ENCODE assay signal across 2 cellular contexts in the genomic region with DNA sequence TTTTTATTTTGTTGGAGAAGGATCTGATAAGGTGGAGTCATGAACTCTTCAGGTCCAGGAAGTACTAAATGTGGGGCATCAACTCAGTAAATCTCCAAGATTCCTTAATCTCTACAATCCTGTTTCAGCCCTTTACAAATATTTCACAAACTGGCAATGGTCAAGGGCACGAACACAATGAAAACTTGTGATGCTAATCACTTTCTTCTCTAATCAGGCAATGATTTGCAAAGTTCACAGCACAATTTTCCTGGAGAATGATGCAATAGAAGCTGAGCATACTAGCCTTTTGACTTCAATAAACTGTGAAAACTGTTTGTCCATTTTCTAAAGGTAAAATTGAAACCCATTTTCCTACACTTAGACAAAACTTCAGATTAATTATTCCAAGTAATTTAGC.
A peak's percentile ranks its signal among the peaks of the same experiment; 100 is the strongest.
TF ChIP-seq lines count a peak whose summit lies in the region.

No MANE protein-coding gene starts in this region.

TF ChIP-seq in HEK293, 187 proteins besides CTCF, POLR2A, EP300 and RAD21:
- TF ChIP-seq KLF9 (tag by site-specific recombination; IDR thresholded peaks at IDR 0.05; ENCODE audit: low read depth) (no peak), ZNF335 (tag by site-specific recombination; conservative IDR thresholded peaks at IDR 0.05) (peak; percentile 48), ZNF518A (tag by site-specific recombination; conservative IDR thresholded peaks at IDR 0.05; ENCODE audit: low read depth) (0 out of 2 replicates have a peak, but pooled peaks have one; percentile 26), ZNF768 (tag by site-specific recombination; IDR thresholded peaks at IDR 0.05) (no peak), ZNF692 (tag by site-specific recombination; IDR thresholded peaks at IDR 0.05) (no peak)

TF ChIP-seq in K562, 482 proteins besides CTCF, POLR2A, EP300 and RAD21 (continues in another document):
- TF ChIP-seq KLF6 (CRISPR knock-in tag; IDR thresholded peaks at IDR 0.05; ENCODE audit: borderline replicate concordance) (no peak), ZNF449 (CRISPR knock-in tag; IDR thresholded peaks at IDR 0.05) (no peak), NR3C1 (CRISPR knock-in tag; IDR thresholded peaks at IDR 0.05) (no peak), ELF1 (tag; IDR thresholded peaks at IDR 0.05) (0 out of 2 replicates have a peak, but pooled peaks have one; percentile 17), EP400 (IDR thresholded peaks at IDR 0.05) (peak; percentile 38; the same call in 1 of the 2 replicates), TBP (optimal IDR thresholded peaks at IDR 0.05; ENCODE audit: low read depth, low read length) (no peak), CEBPB (tag; IDR thresholded peaks at IDR 0.05) (peak; percentile 88), ZBTB33 (CRISPR knock-in tag; IDR thresholded peaks at IDR 0.05) (no peak), CEBPG (CRISPR knock-in tag; IDR thresholded peaks at IDR 0.05) (peak; percentile 84), CEBPG (tag; conservative IDR thresholded peaks at IDR 0.05 in 1 of 2, IDR thresholded peaks at IDR 0.05 in 1 of 2) (peak; percentile 94 to 97), ZNF318 (IDR thresholded peaks at IDR 0.05; ENCODE audit: borderline replicate concordance in 1 of 2, low read depth in 1 of 2) (no peak), RBM15 (IDR thresholded peaks at IDR 0.05; ENCODE audit: insufficient read depth, low read length) (no peak), RBM14 (IDR thresholded peaks at IDR 0.05; ENCODE audit: borderline replicate concordance, insufficient read depth, low read depth, low read length) (no peak), YY1 (IDR thresholded peaks at IDR 0.05; ENCODE audit: borderline replicate concordance in 1 of 3, control insufficient read depth in 1 of 3, extremely low read depth in 1 of 3, insufficient read depth in 3 of 3, insufficient read length in 1 of 3, insufficient replicate concordance in 2 of 3, low read depth in 1 of 3, low read length in 2 of 3) (no peak), BRD4 (IDR thresholded peaks at IDR 0.05) (no peak), MCM5 (IDR thresholded peaks at IDR 0.05; ENCODE audit: low read depth) (no peak), SRF (CRISPR knock-in tag; IDR thresholded peaks at IDR 0.05) (0 out of 4 replicates have a peak, but pooled peaks of 1 of the 2 experiments have one; percentile 20), NR2C2 (CRISPR knock-in tag; IDR thresholded peaks at IDR 0.05) (no peak), NR2C2 (tag; IDR thresholded peaks at IDR 0.05) (peak; percentile 78), NR2C1 (IDR thresholded peaks at IDR 0.05) (peak; percentile 36; the same call in 1 of the 2 replicates), NR2C1 (tag; IDR thresholded peaks at IDR 0.05) (peak; percentile 64), ZSCAN32 (CRISPR knock-in tag; IDR thresholded peaks at IDR 0.05) (peak; percentile 92), SAP30 (IDR thresholded peaks at IDR 0.05; ENCODE audit: borderline replicate concordance, insufficient read depth, low read depth, low read length, poor library complexity, severe bottlenecking) (no peak), ZNF551 (CRISPR knock-in tag; IDR thresholded peaks at IDR 0.05) (no peak), ZMIZ1 (IDR thresholded peaks at IDR 0.05; ENCODE audit: low read depth in 2 of 2, low read length in 2 of 2) (no peak), ARID1B (IDR thresholded peaks at IDR 0.05) (0 out of 2 replicates have a peak, but pooled peaks have one; percentile 15), SMAD4 (CRISPR knock-in tag; conservative IDR thresholded peaks at IDR 0.05) (peak; percentile 39)
- TF ChIP-seq, protein P1, sequence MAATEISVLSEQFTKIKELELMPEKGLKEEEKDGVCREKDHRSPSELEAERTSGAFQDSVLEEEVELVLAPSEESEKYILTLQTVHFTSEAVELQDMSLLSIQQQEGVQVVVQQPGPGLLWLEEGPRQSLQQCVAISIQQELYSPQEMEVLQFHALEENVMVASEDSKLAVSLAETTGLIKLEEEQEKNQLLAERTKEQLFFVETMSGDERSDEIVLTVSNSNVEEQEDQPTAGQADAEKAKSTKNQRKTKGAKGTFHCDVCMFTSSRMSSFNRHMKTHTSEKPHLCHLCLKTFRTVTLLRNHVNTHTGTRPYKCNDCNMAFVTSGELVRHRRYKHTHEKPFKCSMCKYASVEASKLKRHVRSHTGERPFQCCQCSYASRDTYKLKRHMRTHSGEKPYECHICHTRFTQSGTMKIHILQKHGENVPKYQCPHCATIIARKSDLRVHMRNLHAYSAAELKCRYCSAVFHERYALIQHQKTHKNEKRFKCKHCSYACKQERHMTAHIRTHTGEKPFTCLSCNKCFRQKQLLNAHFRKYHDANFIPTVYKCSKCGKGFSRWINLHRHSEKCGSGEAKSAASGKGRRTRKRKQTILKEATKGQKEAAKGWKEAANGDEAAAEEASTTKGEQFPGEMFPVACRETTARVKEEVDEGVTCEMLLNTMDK (IDR thresholded peaks at IDR 0.05; ENCODE audit: borderline replicate concordance, insufficient read depth, low read depth, low read length, poor library complexity, severe bottlenecking) = no peak
- TF ChIP-seq, protein P2, sequence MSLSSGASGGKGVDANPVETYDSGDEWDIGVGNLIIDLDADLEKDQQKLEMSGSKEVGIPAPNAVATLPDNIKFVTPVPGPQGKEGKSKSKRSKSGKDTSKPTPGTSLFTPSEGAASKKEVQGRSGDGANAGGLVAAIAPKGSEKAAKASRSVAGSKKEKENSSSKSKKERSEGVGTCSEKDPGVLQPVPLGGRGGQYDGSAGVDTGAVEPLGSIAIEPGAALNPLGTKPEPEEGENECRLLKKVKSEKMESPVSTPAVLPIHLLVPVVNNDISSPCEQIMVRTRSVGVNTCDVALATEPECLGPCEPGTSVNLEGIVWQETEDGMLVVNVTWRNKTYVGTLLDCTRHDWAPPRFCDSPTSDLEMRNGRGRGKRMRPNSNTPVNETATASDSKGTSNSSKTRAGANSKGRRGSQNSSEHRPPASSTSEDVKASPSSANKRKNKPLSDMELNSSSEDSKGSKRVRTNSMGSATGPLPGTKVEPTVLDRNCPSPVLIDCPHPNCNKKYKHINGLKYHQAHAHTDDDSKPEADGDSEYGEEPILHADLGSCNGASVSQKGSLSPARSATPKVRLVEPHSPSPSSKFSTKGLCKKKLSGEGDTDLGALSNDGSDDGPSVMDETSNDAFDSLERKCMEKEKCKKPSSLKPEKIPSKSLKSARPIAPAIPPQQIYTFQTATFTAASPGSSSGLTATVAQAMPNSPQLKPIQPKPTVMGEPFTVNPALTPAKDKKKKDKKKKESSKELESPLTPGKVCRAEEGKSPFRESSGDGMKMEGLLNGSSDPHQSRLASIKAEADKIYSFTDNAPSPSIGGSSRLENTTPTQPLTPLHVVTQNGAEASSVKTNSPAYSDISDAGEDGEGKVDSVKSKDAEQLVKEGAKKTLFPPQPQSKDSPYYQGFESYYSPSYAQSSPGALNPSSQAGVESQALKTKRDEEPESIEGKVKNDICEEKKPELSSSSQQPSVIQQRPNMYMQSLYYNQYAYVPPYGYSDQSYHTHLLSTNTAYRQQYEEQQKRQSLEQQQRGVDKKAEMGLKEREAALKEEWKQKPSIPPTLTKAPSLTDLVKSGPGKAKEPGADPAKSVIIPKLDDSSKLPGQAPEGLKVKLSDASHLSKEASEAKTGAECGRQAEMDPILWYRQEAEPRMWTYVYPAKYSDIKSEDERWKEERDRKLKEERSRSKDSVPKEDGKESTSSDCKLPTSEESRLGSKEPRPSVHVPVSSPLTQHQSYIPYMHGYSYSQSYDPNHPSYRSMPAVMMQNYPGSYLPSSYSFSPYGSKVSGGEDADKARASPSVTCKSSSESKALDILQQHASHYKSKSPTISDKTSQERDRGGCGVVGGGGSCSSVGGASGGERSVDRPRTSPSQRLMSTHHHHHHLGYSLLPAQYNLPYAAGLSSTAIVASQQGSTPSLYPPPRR (CRISPR knock-in tag; IDR thresholded peaks at IDR 0.05; ENCODE audit: borderline replicate concordance) = no peak
